In genomic region chr1:74767490-74767889, GRCh38 we compare ENCODE assay signal across 8 cellular contexts. TPM values are rescaled to one million over a fixed set of nuclear protein-coding genes. Genes with fewer than 3 reads are reported as not detected.
DNase-seq lines count a peak whose midpoint lies in the region; ATAC-seq and TF ChIP-seq lines count a peak whose summit lies in the region.

No MANE protein-coding gene starts in this region.

- no peaks in the 10 kb centered on the region for H4K20me1 ChIP-seq in Karpas-422 (ENCODE audit: insufficient read depth, low read depth, low read length)

- no peaks in the 10 kb centered on the region for H3K9me2 ChIP-seq in Karpas-422 (replicated peaks; ENCODE audit: insufficient read depth, low read length)

- no peak overlapping the region for H3K4me2 ChIP-seq in Karpas-422 (ENCODE audit: low read depth, low read length, poor library complexity, severe bottlenecking)

- H2AFZ ChIP-seq in Karpas-422 (ENCODE audit: low read length) = no peak overlapping the region

- H3K27ac ChIP-seq in 22Rv1 (no peak overlapping the region), Karpas-422 (ENCODE audit: low read length) (no peak overlapping the region)

- no peak overlapping the region for H3K9ac ChIP-seq in Karpas-422 (ENCODE audit: low read length)

- H3K79me2 ChIP-seq in Karpas-422 (ENCODE audit: low read length) = no peaks in the 10 kb centered on the region

- peaks cover 15% of the 10 kb centered on the region; the same call in 1 of the 2 replicates for H3K36me3 ChIP-seq in Karpas-422 (ENCODE audit: insufficient read depth, low read length)

- DNase-seq in Karpas-422 = peak; percentile 75
- DNase-seq in dermis blood vessel endothelial cell = peak; percentile 30
- DNase-seq in activated effector memory CD4-positive, alpha-beta T cell treated with anti-CD3 and anti-CD28 coated beads, Interleukin-2, amount 50 U/mL, for 16 hours = no peak
- no peak for DNase-seq in SKM-1 (lab: John Stamatoyannopoulos, UW; ENCODE audit: unreplicated experiment)
- no peak for DNase-seq in medulla oblongata (ENCODE audit: extremely low spot score)

- H3K4me3 ChIP-seq in Karpas-422 (ENCODE audit: low read length) = no peak overlapping the region

- no peaks in the 10 kb centered on the region for H3K4me1 ChIP-seq in Karpas-422 (ENCODE audit: low read length)

- ATAC-seq in GM18511 (IDR thresholded peaks at IDR 0.05; ENCODE audit: unreplicated experiment) (peak; percentile 50), GM18867 (IDR thresholded peaks at IDR 0.05; ENCODE audit: unreplicated experiment) (no peak)

- H3K9me3 ChIP-seq in Karpas-422 (ENCODE audit: low read length) = no peaks in the 10 kb centered on the region

- TF ChIP-seq CTCF in 22Rv1 (IDR thresholded peaks at IDR 0.05) = peak; percentile 62

- H3K27me3 ChIP-seq in Karpas-422 (ENCODE audit: low read length) = no peaks in the 10 kb centered on the region

RNA-seq across cellular contexts. Expression of gene TYW3, which starts 34.5 kb away (rescaled TPM):
- 15.9 and 33.0 TPM in 2 replicates for total RNA-seq in Karpas-422 (2014; rRNA removed; shearing (Covaris generic); ENCODE audit: low replicate concordance)
- total RNA-seq in dermis blood vessel endothelial cell = 10.7 and 17.0 TPM in 2 replicates

RNA-seq across cellular contexts. Expression of gene CRYZ, which starts 34.6 kb away (rescaled TPM):
- 40.0 and 63.4 TPM in 2 replicates for total RNA-seq in Karpas-422 (2014; rRNA removed; shearing (Covaris generic); ENCODE audit: low replicate concordance)
- total RNA-seq in dermis blood vessel endothelial cell = 33.3 and 33.4 TPM in 2 replicates

Comparison
In these comparisons a context has a peak if more than half of its experiments do, and no peak if none do; other contexts are left out.
1. DNase-seq: peak in Karpas-422 (single experiment) and dermis blood vessel endothelial cell (single experiment); none in activated effector memory CD4-positive, alpha-beta T cell treated with anti-CD3 and anti-CD28 coated beads, Interleukin-2, amount 50 U/mL, for 16 hours (single experiment), SKM-1 (single experiment) and medulla oblongata (single experiment).